In genomic region chr11:83746921-83747585, GRCh38 we compare ENCODE assay signal across 24 cellular contexts.
"Had no signal": no experiment of that assay in that cellular context is flagged by ENCODE, and none has a peak within 500 bp of the region (broad histone marks: within the 10 kb centered on the region; RNA-seq: fewer than 3 reads in every experiment).

No MANE protein-coding gene starts in this region.

- ATAC-seq: effector memory CD8-positive, alpha-beta T cell; esophagus mucosa; gastrocnemius medialis; heart right ventricle; left cardiac atrium; left lung; left ventricle myocardium superior; lower lobe of right lung; mucosa of descending colon had no signal

- H3K27ac ChIP-seq: colonic mucosa, epithelial cell of prostate, esophagus squamous epithelium, gastrocnemius medialis, heart right ventricle, left lung, lower lobe of right lung had no signal

- H3K4me1 Mint-ChIP-seq: endodermal cell, mesothelial cell of epicardium, naive B cell had no signal

- H3K27me3 Mint-ChIP-seq: dendritic cell treated with granulocyte-macrophage colony-stimulating factor and Interleukin-4, amounts not matched to agents 40 ng/mL and 50 ng/mL, for 4 days had no signal

- H3K36me3 Mint-ChIP-seq: naive B cell had no signal

- H3K4me3 ChIP-seq: colonic mucosa, esophagus squamous epithelium, gastrocnemius medialis, heart right ventricle, left lung, lower lobe of right lung, mucosa of descending colon had no signal

- H3K27ac Mint-ChIP-seq: dendritic cell treated with granulocyte-macrophage colony-stimulating factor and Interleukin-4, amounts not matched to agents 40 ng/mL and 50 ng/mL, for 4 days; effector memory CD8-positive, alpha-beta T cell; endodermal cell; mesothelial cell of epicardium; naive B cell had no signal

- H3K36me3 ChIP-seq: colonic mucosa, esophagus squamous epithelium, gastrocnemius medialis, heart right ventricle, left lung, lower lobe of right lung had no signal

- H3K9me3 ChIP-seq: colonic mucosa, gastrocnemius medialis, lower lobe of right lung, mucosa of descending colon had no signal

- H3K27me3 ChIP-seq: colonic mucosa, esophagus squamous epithelium, gastrocnemius medialis, heart right ventricle, left lung had no signal

- DNase-seq: colonic mucosa; cortex of kidney; effector CD8-positive, alpha-beta T cell; effector memory CD8-positive, alpha-beta T cell; endodermal cell; erythroblast; esophagus squamous epithelium; foreskin fibroblast; foreskin melanocyte; gastrocnemius medialis; glutamatergic neuron; heart right ventricle; hippocampal formation; left cardiac atrium; left lung; left ventricle myocardium superior; lower lobe of right lung; mesenchymal stem cell; mucosa of descending colon; naive B cell had no signal

- H3K4me3 Mint-ChIP-seq: dendritic cell treated with granulocyte-macrophage colony-stimulating factor and Interleukin-4, amounts not matched to agents 40 ng/mL and 50 ng/mL, for 4 days; effector memory CD8-positive, alpha-beta T cell; endodermal cell; mesothelial cell of epicardium; naive B cell had no signal
